In genomic region chr11:1309498-1310314, GRCh38 we compare ENCODE assay signal across 8 cellular contexts. TPM values are rescaled to one million over a fixed set of nuclear protein-coding genes. Genes with fewer than 3 reads are reported as not detected.
A peak's percentile ranks its signal among the peaks of the same experiment; 100 is the strongest.
DNase-seq lines count a peak whose midpoint lies in the region; ATAC-seq, FAIRE-seq and TF ChIP-seq lines count a peak whose summit lies in the region.

Gene TOLLIP, minus strand, starts transcription at chr11:1309632. Its CDS starts 134 bp downstream, at chr11:1309498.

- TF ChIP-seq RAD21 in A549 (conservative IDR thresholded peaks at IDR 0.05 in 1 of 2, IDR thresholded peaks at IDR 0.05 in 1 of 2) = peak; percentile 14 to 44; a peak in 2 of 5 replicates

- H3K4me3 ChIP-seq in A549 = peak within 1 kb of the TSS; percentile 93
- peak within 1 kb of the TSS; percentile 60 for H3K4me3 ChIP-seq in iPS-11a (ENCODE audit: low read depth, low read length)
- peak within 1 kb of the TSS; percentile 78 for H3K4me3 ChIP-seq in skeletal muscle cell (ENCODE audit: low read depth, low read length)

- ATAC-seq in A549 (peak; percentile 91 to 92), HG03064 (IDR thresholded peaks at IDR 0.05; ENCODE audit: low read depth, unreplicated experiment) (peak; percentile 63)

- H3K4me1 ChIP-seq in A549 = peaks cover 22% of the 10 kb centered on the region

- H3K9me3 ChIP-seq in A549 = peaks cover 16% of the 10 kb centered on the region; the same call in 1 of the 3 replicates

- POLR2A ChIA-PET in A549 (lab: Yijun Ruan, JAX) = interaction anchor here (0.8 to 1.6 kb wide), 2 partner anchors 11 to 73 kb away, joined by 3 to 7 read pairs; no protein-coding TSS in a partner anchor

- peaks cover 16% of the 10 kb centered on the region for H3K27me3 Mint-ChIP-seq in brain

- peaks cover 46% of the 10 kb centered on the region for H3K4me1 Mint-ChIP-seq in brain

- WGBS in A549 (ENCODE audit: missing lambda C conversion rate) = 53% methylated on average over 19 of the region's 97 CpGs

- CTCF ChIA-PET in A549 (lab: Yijun Ruan, JAX) = interaction anchor here (0.6 to 1.5 kb wide), 4 partner anchors 9 to 384 kb away, joined by 3 to 4 read pairs (median 3); no protein-coding TSS in a partner anchor

- peaks cover 12% of the 10 kb centered on the region for H3K36me3 Mint-ChIP-seq in brain

- H3K4me2 ChIP-seq in A549 = peak within 1 kb of the TSS; percentile 95

- FAIRE-seq in A549 (lab: Jason Lieb, UNC) = no peak

- peaks cover 23 to 38% (median 30%) of the 10 kb centered on the region in 5 experiments for H3K9me3 Mint-ChIP-seq in brain

- peak within 1 kb of the TSS; percentile 69 to 96 (median 93) for H3K27ac Mint-ChIP-seq in brain

- DNase-seq in A549 (ENCODE audit: low read depth in 1 of 2, low spot score in 1 of 2) (peak; percentile 92 to 99), NCI-H2107 treated with DMSO at 0.1 percent for 48 hours (lab: John Stamatoyannopoulos, UW; ENCODE audit: unreplicated experiment) (peak; percentile 60), UCSD-AML1 (lab: John Stamatoyannopoulos, UW; ENCODE audit: unreplicated experiment) (peak; percentile 96), skeletal muscle cell (ENCODE audit: low read depth) (peak; percentile 68)

- H3K4me3 Mint-ChIP-seq in brain = peak within 1 kb of the TSS; percentile 83 to 90 (median 86)

- TF ChIP-seq POLR2A in A549 (IDR thresholded peaks at IDR 0.05; ENCODE audit: low read length) (peak; percentile 90), GM18526 (IDR thresholded peaks at IDR 0.05; ENCODE audit: extremely low read depth, insufficient read length) (peak; percentile 92)

- H3K27ac ChIP-seq in A549 = peak within 1 kb of the TSS; percentile 88 to 91

- TF ChIP-seq CTCF in A549 (IDR thresholded peaks at IDR 0.05) = 0 out of 3 replicates have a peak, but pooled peaks have one; percentile 9
- peak; percentile 25 to 30 for TF ChIP-seq CTCF in brain (conservative IDR thresholded peaks at IDR 0.05)

- TF ChIP-seq EP300 in A549 (IDR thresholded peaks at IDR 0.05) = no peak

TF ChIP-seq in A549, 52 proteins besides CTCF, POLR2A, EP300 and RAD21 (continues in another document):
- TF ChIP-seq ZC3H11A (IDR thresholded peaks at IDR 0.05) = no peak
- TF ChIP-seq TP53 (CRISPR knock-in tag; IDR thresholded peaks at IDR 0.05) = no peak; the same call in 1 of the 2 replicates
- TF ChIP-seq FOXS1 (CRISPR knock-in tag; IDR thresholded peaks at IDR 0.05) = no peak
- TF ChIP-seq MAZ (IDR thresholded peaks at IDR 0.05; ENCODE audit: borderline replicate concordance, low read depth, low read length) = no peak
- no peak for TF ChIP-seq SREBF2 (IDR thresholded peaks at IDR 0.05)
- TF ChIP-seq PHF8 (IDR thresholded peaks at IDR 0.05; ENCODE audit: borderline replicate concordance, low read depth) = peak; percentile 50; the same call in 1 of the 2 replicates
- 0 out of 2 replicates have a peak, but pooled peaks have one; percentile 29 for TF ChIP-seq USF2 (IDR thresholded peaks at IDR 0.05)
- peak; percentile 79; the same call in 1 of the 2 replicates for TF ChIP-seq HOXB13 (CRISPR knock-in tag; IDR thresholded peaks at IDR 0.05; ENCODE audit: low read depth)
- peak; percentile 80; the same call in 1 of the 2 replicates for TF ChIP-seq RNF2 (IDR thresholded peaks at IDR 0.05; ENCODE audit: borderline replicate concordance, low read depth)
- peak; percentile 91 for TF ChIP-seq E2F6 (IDR thresholded peaks at IDR 0.05; ENCODE audit: borderline replicate concordance, low read depth)
- TF ChIP-seq HMGXB4 (CRISPR knock-in tag; IDR thresholded peaks at IDR 0.05; ENCODE audit: borderline replicate concordance) = no peak
- peak; percentile 93; the same call in 1 of the 2 replicates for TF ChIP-seq ATOH8 (CRISPR knock-in tag; IDR thresholded peaks at IDR 0.05; ENCODE audit: low read depth)
- no peak for TF ChIP-seq EHMT2 (IDR thresholded peaks at IDR 0.05; ENCODE audit: low read depth)
- no peak for TF ChIP-seq HOXA7 (CRISPR knock-in tag; IDR thresholded peaks at IDR 0.05)
- TF ChIP-seq MAFK (IDR thresholded peaks at IDR 0.05; ENCODE audit: partially characterized antibody) = no peak
- no peak for TF ChIP-seq ZNF302 (CRISPR knock-in tag; IDR thresholded peaks at IDR 0.05)
- TF ChIP-seq REST (IDR thresholded peaks at IDR 0.05) = no peak
- TF ChIP-seq RFX5 (IDR thresholded peaks at IDR 0.05) = no peak
- no peak for TF ChIP-seq HDAC2 (IDR thresholded peaks at IDR 0.05)
- peak; percentile 43; the same call in 1 of the 3 replicates for TF ChIP-seq BCL3 (IDR thresholded peaks at IDR 0.05)
- peak in 1 of 2 experiments; percentile 88; a peak in 3 of 5 replicates for TF ChIP-seq JUN (IDR thresholded peaks at IDR 0.05)
- no peak for TF ChIP-seq TFCP2L1 (CRISPR knock-in tag; IDR thresholded peaks at IDR 0.05)

RNA-seq across cellular contexts. Expression of gene TOLLIP, which starts in this region (rescaled TPM):
- polyA plus RNA-seq in A549 (2011; rRNA removed) (26.5 and 26.9 TPM in 2 replicates), A549 (2017; fragmentation: RNase III; extraction: RNeasy Plus Mini Kit Qiagen cat#74134 plus additional on column Dnase treatment) (31.5 to 37.9 TPM (median 33.8 TPM) in 3 replicates), brain (ENCODE audit: insufficient read depth, low read depth, low replicate concordance) (58.5 TPM)
- polyA plus RNA-seq in A549 (2012; cell fraction: cytosol; rRNA removed) = 62.4 and 72.9 TPM in 2 replicates
- polyA plus RNA-seq in A549 (2012; cell fraction: nucleus; rRNA removed) = 59.6 and 76.1 TPM in 2 replicates
- polyA minus RNA-seq in A549 (2011; rRNA and poly(A)+ RNA removed) = 25.7 and 44.5 TPM in 2 replicates

Comparison
In these comparisons a context has a peak if more than half of its experiments do, and no peak if none do; other contexts are left out.
1. Peak in every context shown above with its lines: DNase-seq, ATAC-seq, H3K4me3 ChIP-seq and H3K27ac ChIP-seq.